Comparison of ENCODE assay signal across 21 cellular contexts in genomic region chr21:36785615-36786014, GRCh38.
"Had no signal": no experiment of that assay in that cellular context is flagged by ENCODE, and none has a peak within 500 bp of the region (broad histone marks: within the 10 kb centered on the region; RNA-seq: fewer than 3 reads in every experiment).

No MANE protein-coding gene starts in this region.

- H3K9me3 Mint-ChIP-seq: dendritic cell treated with granulocyte-macrophage colony-stimulating factor and Interleukin-4, amounts not matched to agents 40 ng/mL and 50 ng/mL, for 4 days; naive thymus-derived CD8-positive, alpha-beta T cell; neural crest cell; stimulated activated memory B cell treated with anti-CD40 and anti-IgM and Interleukin-4, amounts not matched to agents 10 μg/mL and 1 μg/mL and 100 μg/mL, for 72 hours; stimulated activated naive CD8-positive, alpha-beta T cell treated with anti-CD3 and anti-CD28 coated beads, Interleukin-15, Interleukin-2, amounts not matched to agents 100 ng/mL and 50 ng/mL, for 24 hours had no signal

- H3K27ac ChIP-seq: colonic mucosa, gastrocnemius medialis, lower lobe of right lung, right atrium auricular region, sigmoid colon, thoracic aorta, tibial nerve, upper lobe of right lung, uterus had no signal

- ATAC-seq: gastrocnemius medialis; naive thymus-derived CD8-positive, alpha-beta T cell; stimulated activated memory B cell treated with anti-CD40 and anti-IgM and Interleukin-4, amounts not matched to agents 10 μg/mL and 1 μg/mL and 100 μg/mL, for 72 hours had no signal

- H3K36me3 ChIP-seq: colonic mucosa, gastrocnemius medialis, lower lobe of right lung, prostate gland, right atrium auricular region, sigmoid colon, thoracic aorta, upper lobe of right lung, uterus had no signal

- FAIRE-seq: keratinocyte had no signal

- DNase-seq: colonic mucosa; effector CD8-positive, alpha-beta T cell; endodermal cell; foreskin fibroblast; gastrocnemius medialis; lower lobe of right lung; naive thymus-derived CD8-positive, alpha-beta T cell; sigmoid colon; stimulated activated CD4-positive, alpha-beta T cell treated with anti-CD3 and anti-CD28 coated beads, Interleukin-2, amount 100 ng/mL, for 24 hours; stimulated activated CD4-positive, alpha-beta T cell treated with anti-CD3 and anti-CD28 coated beads, Interleukin-4, amount 100 ng/mL, for 24 hours; upper lobe of right lung; uterus had no signal

- H3K4me1 Mint-ChIP-seq: neural crest cell; stimulated activated memory B cell treated with anti-CD40 and anti-IgM and Interleukin-4, amounts not matched to agents 10 μg/mL and 1 μg/mL and 100 μg/mL, for 72 hours had no signal

- H3K27ac Mint-ChIP-seq: dendritic cell treated with granulocyte-macrophage colony-stimulating factor and Interleukin-4, amounts not matched to agents 40 ng/mL and 50 ng/mL, for 4 days; stimulated activated memory B cell treated with anti-CD40 and anti-IgM and Interleukin-4, amounts not matched to agents 10 μg/mL and 1 μg/mL and 100 μg/mL, for 72 hours; stimulated activated naive CD8-positive, alpha-beta T cell treated with anti-CD3 and anti-CD28 coated beads, Interleukin-15, Interleukin-2, amounts not matched to agents 100 ng/mL and 50 ng/mL, for 24 hours had no signal

- H3K4me3 Mint-ChIP-seq: dendritic cell treated with granulocyte-macrophage colony-stimulating factor and Interleukin-4, amounts not matched to agents 40 ng/mL and 50 ng/mL, for 4 days; endodermal cell; naive thymus-derived CD8-positive, alpha-beta T cell; neural crest cell; stimulated activated memory B cell treated with anti-CD40 and anti-IgM and Interleukin-4, amounts not matched to agents 10 μg/mL and 1 μg/mL and 100 μg/mL, for 72 hours; stimulated activated naive CD8-positive, alpha-beta T cell treated with anti-CD3 and anti-CD28 coated beads, Interleukin-15, Interleukin-2, amounts not matched to agents 100 ng/mL and 50 ng/mL, for 24 hours had no signal

- H3K9me3 ChIP-seq: colonic mucosa, gastrocnemius medialis, lower lobe of right lung, prostate gland, right atrium auricular region, sigmoid colon, thoracic aorta, tibial nerve, upper lobe of right lung, uterus had no signal

- H3K27me3 ChIP-seq: colonic mucosa, gastrocnemius medialis, right atrium auricular region, sigmoid colon, tibial nerve, upper lobe of right lung, uterus had no signal

- H3K27me3 Mint-ChIP-seq: dendritic cell treated with granulocyte-macrophage colony-stimulating factor and Interleukin-4, amounts not matched to agents 40 ng/mL and 50 ng/mL, for 4 days; naive thymus-derived CD8-positive, alpha-beta T cell; stimulated activated memory B cell treated with anti-CD40 and anti-IgM and Interleukin-4, amounts not matched to agents 10 μg/mL and 1 μg/mL and 100 μg/mL, for 72 hours; stimulated activated naive CD8-positive, alpha-beta T cell treated with anti-CD3 and anti-CD28 coated beads, Interleukin-15, Interleukin-2, amounts not matched to agents 100 ng/mL and 50 ng/mL, for 24 hours had no signal

- H3K4me1 ChIP-seq: colonic mucosa, gastrocnemius medialis, lower lobe of right lung, sigmoid colon, tibial nerve, upper lobe of right lung, uterus had no signal

- H3K4me3 ChIP-seq: colonic mucosa, gastrocnemius medialis, lower lobe of right lung, prostate gland, right atrium auricular region, sigmoid colon, thoracic aorta, tibial nerve, upper lobe of right lung, uterus had no signal
